Comparison of ENCODE assay signal across 19 cellular contexts in genomic region chr9:71690058-71690691, GRCh38.
DNase-seq lines count a peak whose midpoint lies in the region; ATAC-seq lines count a peak whose summit lies in the region.
"Had no signal": no experiment of that assay in that cellular context is flagged by ENCODE, and none has a peak within 500 bp of the region (broad histone marks: within the 10 kb centered on the region; RNA-seq: fewer than 3 reads in every experiment).

No MANE protein-coding gene starts in this region.

- no peaks in the 10 kb centered on the region for H3K9me3 ChIP-seq in trophoblast cell (ENCODE audit: insufficient read depth, low read depth, low read length)
- H3K9me3 ChIP-seq: left lung, upper lobe of right lung had no signal

- H4K91ac ChIP-seq in trophoblast cell (ENCODE audit: low read depth, low read length): no peak overlapping the region

- POLR2A ChIA-PET in T-cell (lab: Charles Lee): interaction anchor here in 1 of 2 donors (0.6 kb wide), 1 partner anchor 335 kb away, joined by 3 read pairs; no protein-coding TSS in a partner anchor

- H4K12ac ChIP-seq in trophoblast cell (ENCODE audit: low read depth, low read length): no peak overlapping the region

- H3K27ac Mint-ChIP-seq in activated T-cell treated with anti-CD3 and anti-CD28 coated beads, Interleukin-2, amount 50 U/mL, for 72 hours: peak overlapping the region; percentile 69
- H3K27ac Mint-ChIP-seq in T-cell: peak overlapping the region; percentile 27 to 35
- peak overlapping the region; percentile 65 for H3K27ac Mint-ChIP-seq in dendritic cell treated with granulocyte-macrophage colony-stimulating factor and Interleukin-4, amounts not matched to agents 40 ng/mL and 50 ng/mL, for 4 days
- H3K27ac Mint-ChIP-seq: stimulated activated memory B cell treated with anti-CD40 and anti-IgM and Interleukin-4, amounts not matched to agents 10 μg/mL and 1 μg/mL and 100 μg/mL, for 72 hours had no signal

- no peaks in the 10 kb centered on the region for H3K27me3 ChIP-seq in trophoblast cell (ENCODE audit: insufficient read depth, low read length)
- H3K27me3 ChIP-seq: left lung, upper lobe of right lung had no signal

- H2BK12ac ChIP-seq in trophoblast cell (ENCODE audit: low read length): no peak overlapping the region

- no peak overlapping the region for H3K4me3 ChIP-seq in trophoblast cell (ENCODE audit: low read depth, low read length)
- H3K4me3 ChIP-seq: left lung, upper lobe of right lung had no signal

- H3K27me3 Mint-ChIP-seq in activated T-cell treated with anti-CD3 and anti-CD28 coated beads, Interleukin-2, amount 50 U/mL, for 72 hours (ENCODE audit: low read depth): no peaks in the 10 kb centered on the region
- H3K27me3 Mint-ChIP-seq in activated T-cell treated with anti-CD3 and anti-CD28 coated beads, Interleukin-2, amount 50 U/mL, for 4 hours (ENCODE audit: low read depth): no peaks in the 10 kb centered on the region
- no peaks in the 10 kb centered on the region for H3K27me3 Mint-ChIP-seq in T-cell
- H3K27me3 Mint-ChIP-seq in dendritic cell treated with granulocyte-macrophage colony-stimulating factor and Interleukin-4, amounts not matched to agents 40 ng/mL and 50 ng/mL, for 4 days: no peaks in the 10 kb centered on the region
- H3K27me3 Mint-ChIP-seq: activated naive CD4-positive, alpha-beta T cell treated with anti-CD3 and anti-CD28 coated beads, Interleukin-2, amount 10 ng/mL, durations not matched to agents 7 days and 5 days; central memory CD8-positive, alpha-beta T cell; stimulated activated memory B cell treated with anti-CD40 and anti-IgM and Interleukin-4, amounts not matched to agents 10 μg/mL and 1 μg/mL and 100 μg/mL, for 72 hours had no signal

- no peak for DNase-seq in activated T-cell treated with anti-CD3 and anti-CD28 coated beads, Interleukin-2, amount 50 U/mL, for 72 hours
- DNase-seq in activated T-cell treated with anti-CD3 and anti-CD28 coated beads, Interleukin-2, amount 50 U/mL, for 4 hours: no peak
- no peak for DNase-seq in T-cell
- peak; percentile 46 to 73 for DNase-seq in trophoblast cell
- DNase-seq: activated naive CD4-positive, alpha-beta T cell treated with anti-CD3 and anti-CD28 coated beads, Interleukin-2, amount 10 ng/mL, durations not matched to agents 7 days and 5 days; CD8-positive, alpha-beta memory T cell; foreskin melanocyte; KG1; left lung; NCI-H1092; upper lobe of right lung had no signal

- H3K4me1 Mint-ChIP-seq in activated T-cell treated with anti-CD3 and anti-CD28 coated beads, Interleukin-2, amount 50 U/mL, for 72 hours (ENCODE audit: low read depth): peaks cover 40% of the 10 kb centered on the region
- peaks cover 35% of the 10 kb centered on the region for H3K4me1 Mint-ChIP-seq in activated T-cell treated with anti-CD3 and anti-CD28 coated beads, Interleukin-2, amount 50 U/mL, for 4 hours (ENCODE audit: low read depth)
- peaks cover 42 to 50% (median 43%) of the 10 kb centered on the region in 3 donors for H3K4me1 Mint-ChIP-seq in T-cell
- H3K4me1 Mint-ChIP-seq in dendritic cell treated with granulocyte-macrophage colony-stimulating factor and Interleukin-4, amounts not matched to agents 40 ng/mL and 50 ng/mL, for 4 days (ENCODE audit: low read depth): peaks cover 40% of the 10 kb centered on the region

- H3K18ac ChIP-seq in trophoblast cell (ENCODE audit: low read length): no peak overlapping the region

- H2BK120ac ChIP-seq in trophoblast cell (ENCODE audit: insufficient read depth, low read length, poor library complexity): no peak overlapping the region

- no peak overlapping the region for H3K4me2 ChIP-seq in trophoblast cell (ENCODE audit: low read length)

- H2AK5ac ChIP-seq in trophoblast cell (ENCODE audit: low read length): no peak overlapping the region

- H3K23ac ChIP-seq in trophoblast cell (ENCODE audit: low read length): no peak overlapping the region

- no peaks in the 10 kb centered on the region for H3K9me3 Mint-ChIP-seq in activated T-cell treated with anti-CD3 and anti-CD28 coated beads, Interleukin-2, amount 50 U/mL, for 72 hours
- no peaks in the 10 kb centered on the region for H3K9me3 Mint-ChIP-seq in activated T-cell treated with anti-CD3 and anti-CD28 coated beads, Interleukin-2, amount 50 U/mL, for 4 hours
- no peaks in the 10 kb centered on the region for H3K9me3 Mint-ChIP-seq in T-cell
- no peaks in the 10 kb centered on the region for H3K9me3 Mint-ChIP-seq in dendritic cell treated with granulocyte-macrophage colony-stimulating factor and Interleukin-4, amounts not matched to agents 40 ng/mL and 50 ng/mL, for 4 days
- H3K9me3 Mint-ChIP-seq: CD8-positive, alpha-beta memory T cell; central memory CD8-positive, alpha-beta T cell; stimulated activated memory B cell treated with anti-CD40 and anti-IgM and Interleukin-4, amounts not matched to agents 10 μg/mL and 1 μg/mL and 100 μg/mL, for 72 hours; T-helper 1 cell treated with Interleukin-12 subunit alpha and Interleukin-12 subunit beta and Interleukin-4 antibody, amounts not matched to agents 30 μg/mL and 1 μg/mL, for 36 hours had no signal

- H3K36me3 ChIP-seq in trophoblast cell (ENCODE audit: control insufficient read depth in 1 of 2, insufficient read depth in 2 of 2, low read length in 2 of 2): peaks cover 36 to 55% of the 10 kb centered on the region in 2 experiments

- H3K27ac ChIP-seq in trophoblast cell (ENCODE audit: low read depth, low read length): no peak overlapping the region
- H3K27ac ChIP-seq: upper lobe of right lung had no signal

- H4K8ac ChIP-seq in trophoblast cell (ENCODE audit: low read depth, low read length): no peak overlapping the region

- no peaks in the 10 kb centered on the region for H3K79me1 ChIP-seq in trophoblast cell (ENCODE audit: low read length)

- H3K14ac ChIP-seq in trophoblast cell (ENCODE audit: low read length): no peak overlapping the region

- intact Hi-C loops in dendritic cell treated with granulocyte-macrophage colony-stimulating factor and Interleukin-4, amounts not matched to agents 40 ng/mL and 50 ng/mL, for 4 days (cut with micrococcal nuclease): no loop called here

- peaks cover 0 to 3% of the 10 kb centered on the region in 2 experiments for H3K4me1 ChIP-seq in trophoblast cell (ENCODE audit: control insufficient read depth in 1 of 2, insufficient read depth in 2 of 2, low read length in 2 of 2)
- H3K4me1 ChIP-seq: upper lobe of right lung had no signal

- peak overlapping the region in 1 of 2 donors; percentile 29 for H3K4me3 Mint-ChIP-seq in activated T-cell treated with anti-CD3 and anti-CD28 coated beads, Interleukin-2, amount 50 U/mL, for 72 hours
- no peak overlapping the region for H3K4me3 Mint-ChIP-seq in activated T-cell treated with anti-CD3 and anti-CD28 coated beads, Interleukin-2, amount 50 U/mL, for 4 hours
- H3K4me3 Mint-ChIP-seq in T-cell: peak overlapping the region in 1 of 3 donors; percentile 3
- no peak overlapping the region for H3K4me3 Mint-ChIP-seq in dendritic cell treated with granulocyte-macrophage colony-stimulating factor and Interleukin-4, amounts not matched to agents 40 ng/mL and 50 ng/mL, for 4 days
- H3K4me3 Mint-ChIP-seq: activated naive CD4-positive, alpha-beta T cell treated with anti-CD3 and anti-CD28 coated beads, Interleukin-2, amount 10 ng/mL, durations not matched to agents 7 days and 5 days; CD8-positive, alpha-beta memory T cell; central memory CD8-positive, alpha-beta T cell; stimulated activated memory B cell treated with anti-CD40 and anti-IgM and Interleukin-4, amounts not matched to agents 10 μg/mL and 1 μg/mL and 100 μg/mL, for 72 hours; T-helper 1 cell treated with Interleukin-12 subunit alpha and Interleukin-12 subunit beta and Interleukin-4 antibody, amounts not matched to agents 30 μg/mL and 1 μg/mL, for 36 hours had no signal

- no peak overlapping the region for H3K9ac ChIP-seq in trophoblast cell (ENCODE audit: low read length)

- ATAC-seq in activated T-cell treated with anti-CD3 and anti-CD28 coated beads, Interleukin-2, amount 50 U/mL, for 72 hours (replicated peaks in 1 of 2): peak in 1 of 2 donors; percentile 21
- ATAC-seq in activated T-cell treated with anti-CD3 and anti-CD28 coated beads, Interleukin-2, amount 50 U/mL, for 4 hours: no peak
- no peak for ATAC-seq in T-cell (replicated peaks in 1 of 4)
- no peak for ATAC-seq in HG02938 (IDR thresholded peaks at IDR 0.05; ENCODE audit: unreplicated experiment)
- ATAC-seq in GM21529 (IDR thresholded peaks at IDR 0.05; ENCODE audit: unreplicated experiment): no peak
- ATAC-seq in GM19328 (IDR thresholded peaks at IDR 0.05; ENCODE audit: unreplicated experiment): no peak
- ATAC-seq: activated CD4-positive, CD25-positive, alpha-beta regulatory T cell treated with anti-CD3 and anti-CD28 coated beads, Interleukin-2, amount 50 U/mL, for 24 hours; left lung; stimulated activated memory B cell treated with anti-CD40 and anti-IgM and Interleukin-4, amounts not matched to agents 10 μg/mL and 1 μg/mL and 100 μg/mL, for 72 hours; upper lobe of right lung had no signal

- no peaks in the 10 kb centered on the region for H3K79me2 ChIP-seq in trophoblast cell (ENCODE audit: control insufficient read depth, insufficient read depth, low read length, poor library complexity)

- peaks cover 10 to 38% of the 10 kb centered on the region in 2 donors for H3K36me3 Mint-ChIP-seq in activated T-cell treated with anti-CD3 and anti-CD28 coated beads, Interleukin-2, amount 50 U/mL, for 72 hours (ENCODE audit: insufficient read depth in 2 of 2)
- H3K36me3 Mint-ChIP-seq in activated T-cell treated with anti-CD3 and anti-CD28 coated beads, Interleukin-2, amount 50 U/mL, for 4 hours (ENCODE audit: insufficient read depth): peaks cover 55% of the 10 kb centered on the region
- peaks cover 53% of the 10 kb centered on the region for H3K36me3 Mint-ChIP-seq in T-cell
- H3K36me3 Mint-ChIP-seq in dendritic cell treated with granulocyte-macrophage colony-stimulating factor and Interleukin-4, amounts not matched to agents 40 ng/mL and 50 ng/mL, for 4 days (ENCODE audit: low read depth): peaks cover 68% of the 10 kb centered on the region

- H3K4ac ChIP-seq in trophoblast cell (ENCODE audit: low read depth, low read length): no peak overlapping the region

- CTCF ChIA-PET in T-cell (lab: Charles Lee): interaction anchor here (1.2 to 2.0 kb wide), 3 partner anchors 85 to 335 kb away, joined by 4 to 5 read pairs (median 4); no protein-coding TSS in a partner anchor

- WGBS in trophoblast cell (ENCODE audit: extremely low coverage, insufficient coverage, insufficient read length): no CpG with 5 or more reads among the region's 10 CpGs

- no peak overlapping the region for H2AFZ ChIP-seq in trophoblast cell (ENCODE audit: insufficient read depth, low read length, poor library complexity)

- no peak overlapping the region for H2BK5ac ChIP-seq in trophoblast cell (ENCODE audit: low read depth, low read length, poor library complexity)

Comparison
In these comparisons a context has a peak if more than half of its experiments do, and no peak if none do; other contexts are left out.
1. DNase-seq: peak in trophoblast cell (2 of 2); none in activated T-cell treated with anti-CD3 and anti-CD28 coated beads, Interleukin-2, amount 50 U/mL, for 72 hours (0 of 2), activated T-cell treated with anti-CD3 and anti-CD28 coated beads, Interleukin-2, amount 50 U/mL, for 4 hours (single experiment) and T-cell (0 of 34).
2. Peak in every context shown above with its lines, with median percentiles within 50 percentile points of each other: H3K27ac Mint-ChIP-seq.